ENCODE assay signal across 11 cellular contexts in the genomic region with DNA sequence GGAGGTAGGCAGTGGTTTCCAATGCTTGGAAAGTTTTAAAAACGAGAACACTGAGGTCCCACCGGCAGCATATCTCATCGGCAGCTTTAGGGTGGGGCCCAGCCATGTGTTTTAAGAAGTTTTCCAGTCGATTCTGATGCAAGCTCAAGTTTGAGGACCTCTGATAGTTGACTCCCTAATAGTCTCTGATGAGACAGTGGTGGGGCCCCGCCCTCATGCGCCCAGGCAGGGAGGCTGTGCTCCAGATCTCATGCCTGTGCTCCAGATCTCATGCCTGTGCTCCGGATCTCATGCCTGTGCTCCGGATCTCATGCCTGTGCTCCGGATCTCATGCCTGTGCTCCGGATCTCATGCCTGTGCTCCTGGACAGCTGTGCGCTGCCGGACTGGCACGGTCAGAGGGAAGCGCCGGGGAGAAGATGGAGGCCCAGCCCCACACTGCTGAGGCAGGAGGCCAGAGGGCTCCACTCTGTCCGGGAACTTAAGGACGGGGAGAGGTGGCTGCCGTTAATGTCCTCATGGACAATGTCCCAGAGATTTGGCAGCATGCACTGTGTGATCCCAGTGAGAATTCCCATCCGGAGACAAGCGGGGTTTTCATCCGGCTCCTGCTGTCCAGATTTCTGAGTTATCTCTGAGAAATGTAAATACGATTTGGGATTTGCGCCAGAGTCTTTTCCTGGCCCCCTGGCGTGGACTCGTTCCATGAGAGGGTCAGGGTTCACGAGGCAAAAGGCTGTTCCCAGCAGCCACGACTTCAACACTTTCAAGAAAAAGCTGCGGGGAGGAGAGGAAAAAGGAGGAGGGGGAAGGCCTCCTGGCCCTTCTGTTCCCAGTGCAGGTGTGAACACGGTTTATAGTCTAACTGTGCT. TPM values are rescaled to one million over a fixed set of nuclear protein-coding genes. Genes with fewer than 3 reads are reported as not detected.
DNase-seq lines count a peak whose midpoint lies in the region; ATAC-seq and TF ChIP-seq lines count a peak whose summit lies in the region.
"Had no signal": no experiment of that assay in that cellular context is flagged by ENCODE, and none has a peak within 500 bp of the region (broad histone marks: within the 10 kb centered on the region; RNA-seq: fewer than 3 reads in every experiment).

No MANE protein-coding gene starts in this region.

- no peaks in the 10 kb centered on the region for H3K9me3 Mint-ChIP-seq in activated T-cell treated with anti-CD3 and anti-CD28 coated beads, Interleukin-2, amount 50 U/mL, for 4 hours

- DNase-seq in NCI-H460 (ENCODE audit: extremely low read depth, low read depth) (peak; percentile 51), coronary artery (ENCODE audit: low spot score) (no peak), cortex of kidney (lab: John Stamatoyannopoulos, UW) (no peak), putamen (ENCODE audit: low spot score) (no peak), globus pallidus (ENCODE audit: low spot score) (no peak)
- DNase-seq in activated T-cell treated with anti-CD3 and anti-CD28 coated beads, Interleukin-2, amount 50 U/mL, for 4 hours, result no peak
- DNase-seq: activated naive CD4-positive, alpha-beta T cell; NCI-H1930; T-helper 17 cell had no signal

- no peak for TF ChIP-seq CTCF in coronary artery (IDR thresholded peaks at IDR 0.05)
- peak; percentile 9 for TF ChIP-seq CTCF in liver (IDR thresholded peaks at IDR 0.05; ENCODE audit: low read depth, low read length, missing input control)

- H3K4me1 ChIP-seq in liver (ENCODE audit: control insufficient read depth in 4 of 4, insufficient read depth in 4 of 4, low read length in 3 of 4), result peaks cover 14 to 26% (median 21%) of the 10 kb centered on the region in 4 donors

- H3K36me3 Mint-ChIP-seq in activated T-cell treated with anti-CD3 and anti-CD28 coated beads, Interleukin-2, amount 50 U/mL, for 4 hours (ENCODE audit: insufficient read depth), result peaks cover 40% of the 10 kb centered on the region

- 27% methylated on average over 29 of the region's 29 CpGs for WGBS in liver

- no peak overlapping the region for H3K4me3 Mint-ChIP-seq in activated T-cell treated with anti-CD3 and anti-CD28 coated beads, Interleukin-2, amount 50 U/mL, for 4 hours
- H3K4me3 Mint-ChIP-seq: T-helper 17 cell had no signal

- peaks cover 10% of the 10 kb centered on the region for H3K4me1 Mint-ChIP-seq in activated T-cell treated with anti-CD3 and anti-CD28 coated beads, Interleukin-2, amount 50 U/mL, for 4 hours (ENCODE audit: low read depth)

- H3K9me3 ChIP-seq in liver (ENCODE audit: control insufficient read depth in 4 of 4, low read length in 3 of 4), result no peaks in the 10 kb centered on the region

- peak; percentile 49 to 52 for TF ChIP-seq RAD21 in liver (IDR thresholded peaks at IDR 0.05)

- H3K4me3 ChIP-seq in coronary artery (peak overlapping the region; percentile 60), liver (ENCODE audit: low read depth in 1 of 3, low read length in 3 of 3) (peak overlapping the region in 2 of 3 donors; percentile 2 to 14)

- peaks cover 6 to 19% (median 16%) of the 10 kb centered on the region in 4 donors for H3K36me3 ChIP-seq in liver (ENCODE audit: control insufficient read depth in 4 of 4, insufficient read depth in 3 of 4, low read depth in 1 of 4, low read length in 3 of 4)

- H3K27me3 ChIP-seq in liver (ENCODE audit: control insufficient read depth in 4 of 4, insufficient read depth in 4 of 4, low read length in 3 of 4), result no peaks in the 10 kb centered on the region

- no peak for ATAC-seq in activated T-cell treated with anti-CD3 and anti-CD28 coated beads, Interleukin-2, amount 50 U/mL, for 4 hours
- ATAC-seq: T-helper 17 cell had no signal

- peak overlapping the region; percentile 83 to 85 for H3K27ac ChIP-seq in coronary artery
- peak overlapping the region; percentile 79 to 87 for H3K27ac ChIP-seq in liver (ENCODE audit: low read depth in 1 of 2, low read length in 2 of 2)
- peak overlapping the region; percentile 56 for H3K27ac ChIP-seq in temporal lobe (ENCODE audit: low read depth, low read length)

- peak overlapping the region in 1 of 2 donors; percentile 4 for H3K9ac ChIP-seq in liver (ENCODE audit: low read depth in 1 of 2, low read length in 2 of 2)

- no peaks in the 10 kb centered on the region for H3K27me3 Mint-ChIP-seq in activated T-cell treated with anti-CD3 and anti-CD28 coated beads, Interleukin-2, amount 50 U/mL, for 4 hours (ENCODE audit: low read depth)
- H3K27me3 Mint-ChIP-seq: T-helper 17 cell had no signal

TF ChIP-seq in liver, 16 proteins besides CTCF, POLR2A, EP300 and RAD21 (continues in another document):
- TF ChIP-seq, protein P1, sequence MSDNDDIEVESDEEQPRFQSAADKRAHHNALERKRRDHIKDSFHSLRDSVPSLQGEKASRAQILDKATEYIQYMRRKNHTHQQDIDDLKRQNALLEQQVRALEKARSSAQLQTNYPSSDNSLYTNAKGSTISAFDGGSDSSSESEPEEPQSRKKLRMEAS (IDR thresholded peaks at IDR 0.05), result peak; percentile 69
- peak; percentile 99 for TF ChIP-seq NR2F2 (IDR thresholded peaks at IDR 0.05)
- TF ChIP-seq, protein P2, sequence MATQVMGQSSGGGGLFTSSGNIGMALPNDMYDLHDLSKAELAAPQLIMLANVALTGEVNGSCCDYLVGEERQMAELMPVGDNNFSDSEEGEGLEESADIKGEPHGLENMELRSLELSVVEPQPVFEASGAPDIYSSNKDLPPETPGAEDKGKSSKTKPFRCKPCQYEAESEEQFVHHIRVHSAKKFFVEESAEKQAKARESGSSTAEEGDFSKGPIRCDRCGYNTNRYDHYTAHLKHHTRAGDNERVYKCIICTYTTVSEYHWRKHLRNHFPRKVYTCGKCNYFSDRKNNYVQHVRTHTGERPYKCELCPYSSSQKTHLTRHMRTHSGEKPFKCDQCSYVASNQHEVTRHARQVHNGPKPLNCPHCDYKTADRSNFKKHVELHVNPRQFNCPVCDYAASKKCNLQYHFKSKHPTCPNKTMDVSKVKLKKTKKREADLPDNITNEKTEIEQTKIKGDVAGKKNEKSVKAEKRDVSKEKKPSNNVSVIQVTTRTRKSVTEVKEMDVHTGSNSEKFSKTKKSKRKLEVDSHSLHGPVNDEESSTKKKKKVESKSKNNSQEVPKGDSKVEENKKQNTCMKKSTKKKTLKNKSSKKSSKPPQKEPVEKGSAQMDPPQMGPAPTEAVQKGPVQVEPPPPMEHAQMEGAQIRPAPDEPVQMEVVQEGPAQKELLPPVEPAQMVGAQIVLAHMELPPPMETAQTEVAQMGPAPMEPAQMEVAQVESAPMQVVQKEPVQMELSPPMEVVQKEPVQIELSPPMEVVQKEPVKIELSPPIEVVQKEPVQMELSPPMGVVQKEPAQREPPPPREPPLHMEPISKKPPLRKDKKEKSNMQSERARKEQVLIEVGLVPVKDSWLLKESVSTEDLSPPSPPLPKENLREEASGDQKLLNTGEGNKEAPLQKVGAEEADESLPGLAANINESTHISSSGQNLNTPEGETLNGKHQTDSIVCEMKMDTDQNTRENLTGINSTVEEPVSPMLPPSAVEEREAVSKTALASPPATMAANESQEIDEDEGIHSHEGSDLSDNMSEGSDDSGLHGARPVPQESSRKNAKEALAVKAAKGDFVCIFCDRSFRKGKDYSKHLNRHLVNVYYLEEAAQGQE (IDR thresholded peaks at IDR 0.05), result peak; percentile 86
- TF ChIP-seq FOXA1 (IDR thresholded peaks at IDR 0.05), result peak; percentile 94
- peak; percentile 13 for TF ChIP-seq HNF4G (IDR thresholded peaks at IDR 0.05)
- TF ChIP-seq YY1 (IDR thresholded peaks at IDR 0.05), result peak; percentile 89
- TF ChIP-seq EGR1 (IDR thresholded peaks at IDR 0.05; ENCODE audit: low read depth in 2 of 2), result peak in 1 of 2 donors; percentile 59
- peak; percentile 59 to 80 for TF ChIP-seq JUND (IDR thresholded peaks at IDR 0.05)
- TF ChIP-seq FOXA2 (IDR thresholded peaks at IDR 0.05), result peak; percentile 94
- TF ChIP-seq SP1 (IDR thresholded peaks at IDR 0.05), result peak; percentile 89
- TF ChIP-seq HNF4A (conservative IDR thresholded peaks at IDR 0.05), result peak; percentile 83 to 87
- TF ChIP-seq, protein P3, sequence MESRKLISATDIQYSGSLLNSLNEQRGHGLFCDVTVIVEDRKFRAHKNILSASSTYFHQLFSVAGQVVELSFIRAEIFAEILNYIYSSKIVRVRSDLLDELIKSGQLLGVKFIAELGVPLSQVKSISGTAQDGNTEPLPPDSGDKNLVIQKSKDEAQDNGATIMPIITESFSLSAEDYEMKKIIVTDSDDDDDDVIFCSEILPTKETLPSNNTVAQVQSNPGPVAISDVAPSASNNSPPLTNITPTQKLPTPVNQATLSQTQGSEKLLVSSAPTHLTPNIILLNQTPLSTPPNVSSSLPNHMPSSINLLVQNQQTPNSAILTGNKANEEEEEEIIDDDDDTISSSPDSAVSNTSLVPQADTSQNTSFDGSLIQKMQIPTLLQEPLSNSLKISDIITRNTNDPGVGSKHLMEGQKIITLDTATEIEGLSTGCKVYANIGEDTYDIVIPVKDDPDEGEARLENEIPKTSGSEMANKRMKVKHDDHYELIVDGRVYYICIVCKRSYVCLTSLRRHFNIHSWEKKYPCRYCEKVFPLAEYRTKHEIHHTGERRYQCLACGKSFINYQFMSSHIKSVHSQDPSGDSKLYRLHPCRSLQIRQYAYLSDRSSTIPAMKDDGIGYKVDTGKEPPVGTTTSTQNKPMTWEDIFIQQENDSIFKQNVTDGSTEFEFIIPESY (IDR thresholded peaks at IDR 0.05), result peak; percentile 76
- peak; percentile 34 for TF ChIP-seq TAF1 (conservative IDR thresholded peaks at IDR 0.05)
- TF ChIP-seq RXRA (IDR thresholded peaks at IDR 0.05), result peak; percentile 92 to 96
- peak; percentile 41 to 80 for TF ChIP-seq GABPA (IDR thresholded peaks at IDR 0.05 in 1 of 2, conservative IDR thresholded peaks at IDR 0.05 in 1 of 2)

RNA-seq across cellular contexts. Expression of a gene that starts 9.4 kb away (rescaled TPM):
- total RNA-seq in NCI-H460 (2014; rRNA removed; shearing (Covaris generic)), result 0.66 and 1.1 TPM in 2 replicates
- polyA plus RNA-seq in NCI-H460 (2014; cell fraction: nucleus; rRNA removed), result 1.1 and 1.9 TPM in 2 replicates
- total RNA-seq in liver (10 to 100 TPM; 31.0 to 62.7 TPM), temporal lobe (0.25 TPM)
- 100 to 1,000 TPM in 1 of 2 donors, 10 to 100 TPM in 1; 79.1 to 100 TPM for polyA plus RNA-seq in liver
- total RNA-seq in activated T-cell treated with anti-CD3 and anti-CD28 coated beads, Interleukin-2, amount 50 U/mL, for 4 hours, result under 1 TPM in 2 of 3 donors, not detected in 1; 0.28 to 0.43 TPM
- total RNA-seq: T-helper 17 cell had no signal

RNA-seq across cellular contexts. Expression of a gene that starts 10.4 kb away (rescaled TPM):
- total RNA-seq in NCI-H460 (2014; rRNA removed; shearing (Covaris generic)), result 4,845 and 5,396 TPM in 2 replicates
- 3,086 and 4,604 TPM in 2 replicates for polyA plus RNA-seq in NCI-H460 (2014; cell fraction: nucleus; rRNA removed)
- total RNA-seq in liver (100 to 1,000 TPM; 523 to 852 TPM), temporal lobe (602 TPM)
- 100 to 1,000 TPM; 315 to 610 TPM for polyA plus RNA-seq in liver
- total RNA-seq in activated T-cell treated with anti-CD3 and anti-CD28 coated beads, Interleukin-2, amount 50 U/mL, for 4 hours, result 1,000 to 10,000 TPM; 1,876 to 2,075 (median 2,071) TPM

RNA-seq across cellular contexts. Expression of a gene that starts 27.3 kb away (rescaled TPM):
- 39.0 and 42.0 TPM in 2 replicates for total RNA-seq in NCI-H460 (2014; rRNA removed; shearing (Covaris generic))
- 40.2 and 61.0 TPM in 2 replicates for polyA plus RNA-seq in NCI-H460 (2014; cell fraction: nucleus; rRNA removed)
- total RNA-seq in liver (10 to 100 TPM; 10.2 to 18.7 TPM), temporal lobe (22.1 TPM)
- 10 to 100 TPM; 12.0 to 13.8 TPM for polyA plus RNA-seq in liver
- total RNA-seq in activated T-cell treated with anti-CD3 and anti-CD28 coated beads, Interleukin-2, amount 50 U/mL, for 4 hours, result 10 to 100 TPM; 34.0 to 36.7 (median 36.0) TPM

Comparison
In these comparisons a context has a peak if more than half of its experiments do, and no peak if none do; other contexts are left out.
1. RNA of a gene that starts 9.4 kb away (total RNA-seq): 31.0 to 62.7 TPM in liver; 0.66 to 1.1 TPM in NCI-H460, 0.28 to 0.43 TPM in activated T-cell treated with anti-CD3 and anti-CD28 coated beads, Interleukin-2, amount 50 U/mL, for 4 hours and 0.25 TPM in temporal lobe (single experiment); every median in the first group is over 10 times any median in the second.
2. Peak in every context shown above with its lines, with median percentiles within 50 percentile points of each other: H3K27ac ChIP-seq.